ENCODE assay signal across 18 cellular contexts in genomic region chr5:8884029-8884428, GRCh38.
"Had no signal": no experiment of that assay in that cellular context is flagged by ENCODE, and none has a peak within 500 bp of the region (broad histone marks: within the 10 kb centered on the region; RNA-seq: fewer than 3 reads in every experiment).

No MANE protein-coding gene starts in this region.

- H3K4me1 Mint-ChIP-seq: naive thymus-derived CD8-positive, alpha-beta T cell; stimulated activated naive B cell treated with anti-CD40 and anti-IgM and Interleukin-4, amounts not matched to agents 10 μg/mL and 1 μg/mL and 100 μg/mL, for 72 hours had no signal

- H3K4me3 ChIP-seq: body of pancreas, coronary artery, skin epidermis, tibial artery had no signal

- H3K4me3 Mint-ChIP-seq: activated naive CD8-positive, alpha-beta T cell; naive thymus-derived CD8-positive, alpha-beta T cell; stimulated activated naive B cell treated with anti-CD40 and anti-IgM and Interleukin-4, amounts not matched to agents 10 μg/mL and 1 μg/mL and 100 μg/mL, for 72 hours; T-helper 2 cell treated with Interferon-gamma antibody and Interleukin-4, amounts not matched to agents 5 μg/mL and 100 μg/mL, for 36 hours had no signal

- DNase-seq: activated CD4-positive, alpha-beta T cell treated with anti-CD3 and anti-CD28 coated beads, Interleukin-2, amount 50 U/mL, for 1 hour; activated CD8-positive, alpha-beta memory T cell treated with anti-CD3 and anti-CD28 coated beads for 24 hours; activated gamma-delta T cell treated with Interleukin-2 at 50 U/mL for 16 hours; amniotic stem cell; body of pancreas; caudate nucleus; glutamatergic neuron; mesenchymal stem cell; naive thymus-derived CD8-positive, alpha-beta T cell; stimulated activated CD4-positive, alpha-beta T cell treated with anti-CD3 and anti-CD28 coated beads, Interleukin-15, amount 100 ng/mL, for 24 hours; stimulated activated CD4-positive, alpha-beta T cell treated with anti-CD3 and anti-CD28 coated beads, Interleukin-4, amount 100 ng/mL, for 1 hour; stimulated activated naive B cell treated with anti-CD40 and anti-IgM and Interleukin-4, amounts not matched to agents 10 μg/mL and 1 μg/mL and 100 μg/mL, for 72 hours; tibial artery had no signal

- FAIRE-seq: endothelial cell of umbilical vein had no signal

- H3K36me3 Mint-ChIP-seq: activated naive CD8-positive, alpha-beta T cell; naive thymus-derived CD8-positive, alpha-beta T cell; stimulated activated naive B cell treated with anti-CD40 and anti-IgM and Interleukin-4, amounts not matched to agents 10 μg/mL and 1 μg/mL and 100 μg/mL, for 72 hours had no signal

- H3K27me3 Mint-ChIP-seq: activated naive CD8-positive, alpha-beta T cell; naive thymus-derived CD8-positive, alpha-beta T cell; stimulated activated naive B cell treated with anti-CD40 and anti-IgM and Interleukin-4, amounts not matched to agents 10 μg/mL and 1 μg/mL and 100 μg/mL, for 72 hours had no signal

- H3K27ac Mint-ChIP-seq: activated naive CD8-positive, alpha-beta T cell; stimulated activated naive B cell treated with anti-CD40 and anti-IgM and Interleukin-4, amounts not matched to agents 10 μg/mL and 1 μg/mL and 100 μg/mL, for 72 hours; T-helper 2 cell treated with Interferon-gamma antibody and Interleukin-4, amounts not matched to agents 5 μg/mL and 100 μg/mL, for 36 hours had no signal

- ATAC-seq: body of pancreas; naive thymus-derived CD8-positive, alpha-beta T cell; stimulated activated naive B cell treated with anti-CD40 and anti-IgM and Interleukin-4, amounts not matched to agents 10 μg/mL and 1 μg/mL and 100 μg/mL, for 72 hours had no signal
